Comparison of ENCODE assay signal across 1 cellular context in the genomic region with DNA sequence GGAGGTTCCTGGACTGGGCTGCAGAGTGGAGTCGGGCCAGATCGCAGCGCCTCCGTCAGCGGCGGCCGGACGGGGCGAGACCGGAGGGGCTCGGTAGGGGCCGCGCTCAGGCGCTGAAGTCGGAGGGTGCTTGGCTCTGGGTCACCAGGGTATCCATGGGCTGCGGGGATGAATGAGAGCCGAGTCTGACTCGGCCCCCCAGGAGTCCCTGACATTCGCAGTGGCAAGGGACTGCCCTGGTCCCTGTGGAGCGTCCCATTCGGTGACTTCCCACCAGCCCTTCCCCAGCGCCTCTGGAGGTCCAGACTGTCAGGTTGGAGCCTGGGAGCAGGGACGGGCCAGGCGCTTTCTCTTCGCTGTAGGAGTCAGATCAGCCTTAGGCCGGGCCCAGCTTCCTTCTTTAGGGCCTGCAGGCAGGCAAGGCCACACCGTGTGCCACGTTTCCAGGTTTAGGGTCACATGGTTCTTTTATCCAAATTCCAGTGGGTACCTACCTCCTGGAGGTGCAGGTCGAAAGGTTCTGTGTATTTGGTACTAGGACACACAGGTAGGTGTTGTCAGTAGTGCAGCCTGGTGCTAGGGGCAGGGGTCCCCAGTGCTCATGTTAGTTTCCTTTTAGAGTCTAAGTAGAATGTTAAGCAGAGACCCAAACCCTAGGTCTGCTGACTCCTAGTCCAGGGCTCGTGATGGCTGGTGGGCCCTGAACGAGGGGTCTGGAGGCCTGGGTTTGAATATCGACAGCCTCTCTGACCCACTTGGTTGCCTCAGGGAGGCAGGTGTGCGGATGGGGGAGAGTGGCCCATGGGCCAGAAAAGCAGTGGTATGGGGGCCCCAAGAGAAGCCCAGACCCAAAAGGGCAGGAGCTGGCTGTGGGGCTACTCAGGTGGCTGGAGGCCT.
TF ChIP-seq lines count a peak whose summit lies in the region.

No MANE protein-coding gene starts in this region.

TF ChIP-seq in GM23338, 12 proteins besides CTCF, POLR2A, EP300 and RAD21 (continued from another document):
- TF ChIP-seq, protein P1, sequence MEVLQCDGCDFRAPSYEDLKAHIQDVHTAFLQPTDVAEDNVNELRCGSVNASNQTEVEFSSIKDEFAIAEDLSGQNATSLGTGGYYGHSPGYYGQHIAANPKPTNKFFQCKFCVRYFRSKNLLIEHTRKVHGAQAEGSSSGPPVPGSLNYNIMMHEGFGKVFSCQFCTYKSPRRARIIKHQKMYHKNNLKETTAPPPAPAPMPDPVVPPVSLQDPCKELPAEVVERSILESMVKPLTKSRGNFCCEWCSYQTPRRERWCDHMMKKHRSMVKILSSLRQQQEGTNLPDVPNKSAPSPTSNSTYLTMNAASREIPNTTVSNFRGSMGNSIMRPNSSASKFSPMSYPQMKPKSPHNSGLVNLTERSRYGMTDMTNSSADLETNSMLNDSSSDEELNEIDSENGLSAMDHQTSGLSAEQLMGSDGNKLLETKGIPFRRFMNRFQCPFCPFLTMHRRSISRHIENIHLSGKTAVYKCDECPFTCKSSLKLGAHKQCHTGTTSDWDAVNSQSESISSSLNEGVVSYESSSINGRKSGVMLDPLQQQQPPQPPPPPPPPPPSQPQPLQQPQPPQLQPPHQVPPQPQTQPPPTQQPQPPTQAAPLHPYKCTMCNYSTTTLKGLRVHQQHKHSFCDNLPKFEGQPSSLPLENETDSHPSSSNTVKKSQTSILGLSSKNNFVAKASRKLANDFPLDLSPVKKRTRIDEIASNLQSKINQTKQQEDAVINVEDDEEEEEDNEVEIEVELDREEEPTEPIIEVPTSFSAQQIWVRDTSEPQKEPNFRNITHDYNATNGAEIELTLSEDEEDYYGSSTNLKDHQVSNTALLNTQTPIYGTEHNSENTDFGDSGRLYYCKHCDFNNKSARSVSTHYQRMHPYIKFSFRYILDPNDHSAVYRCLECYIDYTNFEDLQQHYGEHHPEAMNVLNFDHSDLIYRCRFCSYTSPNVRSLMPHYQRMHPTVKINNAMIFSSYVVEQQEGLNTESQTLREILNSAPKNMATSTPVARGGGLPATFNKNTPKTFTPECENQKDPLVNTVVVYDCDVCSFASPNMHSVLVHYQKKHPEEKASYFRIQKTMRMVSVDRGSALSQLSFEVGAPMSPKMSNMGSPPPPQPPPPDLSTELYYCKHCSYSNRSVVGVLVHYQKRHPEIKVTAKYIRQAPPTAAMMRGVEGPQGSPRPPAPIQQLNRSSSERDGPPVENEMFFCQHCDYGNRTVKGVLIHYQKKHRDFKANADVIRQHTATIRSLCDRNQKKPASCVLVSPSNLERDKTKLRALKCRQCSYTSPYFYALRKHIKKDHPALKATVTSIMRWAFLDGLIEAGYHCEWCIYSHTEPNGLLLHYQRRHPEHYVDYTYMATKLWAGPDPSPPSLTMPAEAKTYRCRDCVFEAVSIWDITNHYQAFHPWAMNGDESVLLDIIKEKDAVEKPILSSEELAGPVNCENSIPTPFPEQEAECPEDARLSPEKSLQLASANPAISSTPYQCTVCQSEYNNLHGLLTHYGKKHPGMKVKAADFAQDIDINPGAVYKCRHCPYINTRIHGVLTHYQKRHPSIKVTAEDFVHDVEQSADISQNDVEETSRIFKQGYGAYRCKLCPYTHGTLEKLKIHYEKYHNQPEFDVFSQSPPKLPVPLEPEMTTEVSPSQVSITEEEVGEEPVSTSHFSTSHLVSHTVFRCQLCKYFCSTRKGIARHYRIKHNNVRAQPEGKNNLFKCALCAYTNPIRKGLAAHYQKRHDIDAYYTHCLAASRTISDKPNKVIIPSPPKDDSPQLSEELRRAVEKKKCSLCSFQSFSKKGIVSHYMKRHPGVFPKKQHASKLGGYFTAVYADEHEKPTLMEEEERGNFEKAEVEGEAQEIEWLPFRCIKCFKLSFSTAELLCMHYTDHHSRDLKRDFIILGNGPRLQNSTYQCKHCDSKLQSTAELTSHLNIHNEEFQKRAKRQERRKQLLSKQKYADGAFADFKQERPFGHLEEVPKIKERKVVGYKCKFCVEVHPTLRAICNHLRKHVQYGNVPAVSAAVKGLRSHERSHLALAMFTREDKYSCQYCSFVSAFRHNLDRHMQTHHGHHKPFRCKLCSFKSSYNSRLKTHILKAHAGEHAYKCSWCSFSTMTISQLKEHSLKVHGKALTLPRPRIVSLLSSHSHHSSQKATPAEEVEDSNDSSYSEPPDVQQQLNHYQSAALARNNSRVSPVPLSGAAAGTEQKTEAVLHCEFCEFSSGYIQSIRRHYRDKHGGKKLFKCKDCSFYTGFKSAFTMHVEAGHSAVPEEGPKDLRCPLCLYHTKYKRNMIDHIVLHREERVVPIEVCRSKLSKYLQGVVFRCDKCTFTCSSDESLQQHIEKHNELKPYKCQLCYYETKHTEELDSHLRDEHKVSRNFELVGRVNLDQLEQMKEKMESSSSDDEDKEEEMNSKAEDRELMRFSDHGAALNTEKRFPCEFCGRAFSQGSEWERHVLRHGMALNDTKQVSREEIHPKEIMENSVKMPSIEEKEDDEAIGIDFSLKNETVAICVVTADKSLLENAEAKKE (CRISPR knock-in tag; IDR thresholded peaks at IDR 0.05) = no peak
- TF ChIP-seq STAT1 (IDR thresholded peaks at IDR 0.05; ENCODE audit: unreplicated experiment) (no peak), POLR2AphosphoS5 (IDR thresholded peaks at IDR 0.05; ENCODE audit: low read depth) (no peak; the same call in 1 of the 2 replicates), EZH2phosphoT487 (IDR thresholded peaks at IDR 0.05; ENCODE audit: unreplicated experiment) (no peak)
- TF ChIP-seq, protein P2, sequence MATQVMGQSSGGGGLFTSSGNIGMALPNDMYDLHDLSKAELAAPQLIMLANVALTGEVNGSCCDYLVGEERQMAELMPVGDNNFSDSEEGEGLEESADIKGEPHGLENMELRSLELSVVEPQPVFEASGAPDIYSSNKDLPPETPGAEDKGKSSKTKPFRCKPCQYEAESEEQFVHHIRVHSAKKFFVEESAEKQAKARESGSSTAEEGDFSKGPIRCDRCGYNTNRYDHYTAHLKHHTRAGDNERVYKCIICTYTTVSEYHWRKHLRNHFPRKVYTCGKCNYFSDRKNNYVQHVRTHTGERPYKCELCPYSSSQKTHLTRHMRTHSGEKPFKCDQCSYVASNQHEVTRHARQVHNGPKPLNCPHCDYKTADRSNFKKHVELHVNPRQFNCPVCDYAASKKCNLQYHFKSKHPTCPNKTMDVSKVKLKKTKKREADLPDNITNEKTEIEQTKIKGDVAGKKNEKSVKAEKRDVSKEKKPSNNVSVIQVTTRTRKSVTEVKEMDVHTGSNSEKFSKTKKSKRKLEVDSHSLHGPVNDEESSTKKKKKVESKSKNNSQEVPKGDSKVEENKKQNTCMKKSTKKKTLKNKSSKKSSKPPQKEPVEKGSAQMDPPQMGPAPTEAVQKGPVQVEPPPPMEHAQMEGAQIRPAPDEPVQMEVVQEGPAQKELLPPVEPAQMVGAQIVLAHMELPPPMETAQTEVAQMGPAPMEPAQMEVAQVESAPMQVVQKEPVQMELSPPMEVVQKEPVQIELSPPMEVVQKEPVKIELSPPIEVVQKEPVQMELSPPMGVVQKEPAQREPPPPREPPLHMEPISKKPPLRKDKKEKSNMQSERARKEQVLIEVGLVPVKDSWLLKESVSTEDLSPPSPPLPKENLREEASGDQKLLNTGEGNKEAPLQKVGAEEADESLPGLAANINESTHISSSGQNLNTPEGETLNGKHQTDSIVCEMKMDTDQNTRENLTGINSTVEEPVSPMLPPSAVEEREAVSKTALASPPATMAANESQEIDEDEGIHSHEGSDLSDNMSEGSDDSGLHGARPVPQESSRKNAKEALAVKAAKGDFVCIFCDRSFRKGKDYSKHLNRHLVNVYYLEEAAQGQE (IDR thresholded peaks at IDR 0.05; ENCODE audit: unreplicated experiment) = no peak
